ENCODE assay signal across 8 cellular contexts in the genomic region with DNA sequence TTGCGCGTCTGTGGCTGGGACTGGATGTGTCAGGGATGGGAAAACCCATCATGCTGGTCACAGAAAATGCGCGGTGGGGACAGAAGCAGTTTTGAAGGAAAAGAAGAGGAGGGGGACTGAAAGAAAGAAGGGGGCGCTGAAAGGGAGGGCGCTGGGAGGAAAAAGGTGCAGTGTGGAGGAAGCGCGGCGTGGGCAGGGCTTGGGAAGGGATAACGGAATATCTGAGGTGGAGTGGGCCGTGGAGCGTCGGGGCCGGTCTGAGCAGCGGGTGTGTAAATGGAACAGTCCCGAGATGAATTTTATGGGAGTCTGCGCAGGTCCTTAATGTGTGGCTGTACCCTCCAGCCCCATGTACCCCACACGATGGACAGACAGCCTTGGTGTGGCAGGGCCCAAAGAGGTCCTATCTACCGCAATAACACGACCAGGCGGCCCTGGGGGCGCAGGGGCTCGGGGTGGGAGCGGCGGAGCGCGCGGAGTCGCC. TPM values are rescaled to one million over a fixed set of nuclear protein-coding genes. Genes with fewer than 3 reads are reported as not detected.
DNase-seq lines count a peak whose midpoint lies in the region; ATAC-seq and TF ChIP-seq lines count a peak whose summit lies in the region.

No MANE protein-coding gene starts in this region.

- H3K4me1 ChIP-seq in iPS-15b (ENCODE audit: control insufficient read depth, insufficient read depth, low read length) (peaks cover 32% of the 10 kb centered on the region), stomach (peaks cover 86 to 99% (median 93%) of the 10 kb centered on the region in 4 donors)

- no peaks in the 10 kb centered on the region for H3K9me3 ChIP-seq in iPS-15b (ENCODE audit: control insufficient read depth, insufficient read depth, low read length)
- no peaks in the 10 kb centered on the region for H3K9me3 ChIP-seq in stomach

- TF ChIP-seq EP300 in stomach (IDR thresholded peaks at IDR 0.05), result no peak

- peak overlapping the region; percentile 73 for H3K27ac Mint-ChIP-seq in activated T-helper 2 cell treated with anti-CD3 and anti-CD28 coated beads, Interferon-gamma antibody, Interleukin-2, Interleukin-4, amounts not matched to agents 10 μg/mL and 5 μg/mL and 100 μg/mL, durations not matched to agents 14 hours and 24 hours and 36 hours

- H3K27me3 ChIP-seq in iPS-15b (ENCODE audit: control insufficient read depth, insufficient read depth, low read length), result no peaks in the 10 kb centered on the region
- no peaks in the 10 kb centered on the region for H3K27me3 ChIP-seq in stomach

- DNase-seq in activated T-helper 2 cell treated with anti-CD3 and anti-CD28 coated beads, Interferon-gamma antibody, Interleukin-2, Interleukin-4, amounts not matched to agents 10 μg/mL and 5 μg/mL and 100 μg/mL, durations not matched to agents 14 hours and 24 hours and 36 hours (ENCODE audit: low spot score), result no peak
- DNase-seq in stomach, result no peak
- DNase-seq in EL, result no peak
- no peak for DNase-seq in GM10248 (ENCODE audit: extremely low spot score)
- DNase-seq in activated CD4-positive, CD25-positive, alpha-beta regulatory T cell (lab: John Stamatoyannopoulos, UW), result no peak

- 6 to 12% (median 7%) methylated on average over 19 to 29 of the region's 29 CpGs for whole genome bisulfite sequencing in stomach, 5 donors

- TF ChIP-seq CTCF in C4-2B (conservative IDR thresholded peaks at IDR 0.05), result no peak
- TF ChIP-seq CTCF in stomach (IDR thresholded peaks at IDR 0.05), result no peak
- no peak for TF ChIP-seq CTCF in GM10248 (IDR thresholded peaks at IDR 0.05; ENCODE audit: control extremely low read depth, extremely low read depth, low read depth, missing control alignments)

- no peak overlapping the region for H3K9ac ChIP-seq in iPS-15b (ENCODE audit: low read depth, low read length)

- H3K36me3 Mint-ChIP-seq in activated T-helper 2 cell treated with anti-CD3 and anti-CD28 coated beads, Interferon-gamma antibody, Interleukin-2, Interleukin-4, amounts not matched to agents 10 μg/mL and 5 μg/mL and 100 μg/mL, durations not matched to agents 14 hours and 24 hours and 36 hours (ENCODE audit: low read depth), result peaks cover 16% of the 10 kb centered on the region

- peaks cover 7% of the 10 kb centered on the region for H3K27me3 Mint-ChIP-seq in activated T-helper 2 cell treated with anti-CD3 and anti-CD28 coated beads, Interferon-gamma antibody, Interleukin-2, Interleukin-4, amounts not matched to agents 10 μg/mL and 5 μg/mL and 100 μg/mL, durations not matched to agents 14 hours and 24 hours and 36 hours (ENCODE audit: low read depth)

- TF ChIP-seq POLR2A in stomach (IDR thresholded peaks at IDR 0.05), result no peak

- POLR2A ChIA-PET in GM10248 (lab: Yijun Ruan, JAX), result interaction anchor here (0.6 to 3.3 kb wide), 6 partner anchors 15 to 165 kb away, joined by 3 to 21 read pairs (median 4); a partner anchor contains a TSS

- no peaks in the 10 kb centered on the region for H3K9me3 Mint-ChIP-seq in activated T-helper 2 cell treated with anti-CD3 and anti-CD28 coated beads, Interferon-gamma antibody, Interleukin-2, Interleukin-4, amounts not matched to agents 10 μg/mL and 5 μg/mL and 100 μg/mL, durations not matched to agents 14 hours and 24 hours and 36 hours

- peak; percentile 1 for ATAC-seq in HG02678 (IDR thresholded peaks at IDR 0.05; ENCODE audit: unreplicated experiment)

- H3K36me3 ChIP-seq in iPS-15b (ENCODE audit: control insufficient read depth, insufficient read depth, low read length) (peaks cover 6% of the 10 kb centered on the region), stomach (peaks cover 0 to 3% (median 0%) of the 10 kb centered on the region in 4 donors)

- CTCF ChIA-PET in GM10248 (lab: Yijun Ruan, JAX), result interaction anchor here (0.8 to 6.8 kb wide), 13 partner anchors 9 to 144 kb away, joined by 3 to 116 read pairs (median 4); a partner anchor contains a TSS

- peaks cover 41% of the 10 kb centered on the region for H3K4me1 Mint-ChIP-seq in activated T-helper 2 cell treated with anti-CD3 and anti-CD28 coated beads, Interferon-gamma antibody, Interleukin-2, Interleukin-4, amounts not matched to agents 10 μg/mL and 5 μg/mL and 100 μg/mL, durations not matched to agents 14 hours and 24 hours and 36 hours (ENCODE audit: low read depth)

- H3K27ac ChIP-seq in C4-2B (peak overlapping the region; percentile 75), stomach (peak overlapping the region; percentile 92 to 99 (median 95))

- H3K4me3 ChIP-seq in iPS-15b (ENCODE audit: low read depth, low read length) (peak overlapping the region; percentile 64), stomach (peak overlapping the region; percentile 52 to 86 (median 68))

- H3K4me3 Mint-ChIP-seq in activated T-helper 2 cell treated with anti-CD3 and anti-CD28 coated beads, Interferon-gamma antibody, Interleukin-2, Interleukin-4, amounts not matched to agents 10 μg/mL and 5 μg/mL and 100 μg/mL, durations not matched to agents 14 hours and 24 hours and 36 hours (ENCODE audit: low read depth), result peak overlapping the region; percentile 80

- intact Hi-C loops in activated T-helper 2 cell treated with anti-CD3 and anti-CD28 coated beads, Interferon-gamma antibody, Interleukin-2, Interleukin-4, amounts not matched to agents 10 μg/mL and 5 μg/mL and 100 μg/mL, durations not matched to agents 14 hours and 24 hours and 36 hours (cut with micrococcal nuclease), result loop anchor here (1.0 kb wide), 1 partner anchor 51 kb away; no protein-coding TSS in a partner anchor
- intact Hi-C loops in stomach (cut with DNase I; ENCODE audit: low total_unique reads), result no loop called here

RNA-seq across cellular contexts. Expression of a gene that starts 0.4 kb away (rescaled TPM):
- total RNA-seq in activated T-helper 2 cell treated with anti-CD3 and anti-CD28 coated beads, Interferon-gamma antibody, Interleukin-2, Interleukin-4, amounts not matched to agents 10 μg/mL and 5 μg/mL and 100 μg/mL, durations not matched to agents 14 hours and 24 hours and 36 hours, result 125 and 134 TPM in 2 replicates
- total RNA-seq in stomach, result 100 to 1,000 TPM in 2 of 5 donors, 10 to 100 TPM in 3; 26.4 to 217 (median 77.4) TPM
- 10 to 100 TPM; 22.6 to 33.5 (median 29.0) TPM for polyA plus RNA-seq in stomach

RNA-seq across cellular contexts. Expression of a gene that starts 6.3 kb away (rescaled TPM):
- total RNA-seq in activated T-helper 2 cell treated with anti-CD3 and anti-CD28 coated beads, Interferon-gamma antibody, Interleukin-2, Interleukin-4, amounts not matched to agents 10 μg/mL and 5 μg/mL and 100 μg/mL, durations not matched to agents 14 hours and 24 hours and 36 hours, result not detected in 2 replicates
- total RNA-seq in stomach, result not detected
- polyA plus RNA-seq in stomach, result 1 to 10 TPM in 1 of 3 donors, under 1 TPM in 1, not detected in 1; 0.95 to 3.4 TPM

RNA-seq across cellular contexts. Expression of a gene that starts 23.9 kb away (rescaled TPM):
- 2,402 and 2,404 TPM in 2 replicates for total RNA-seq in activated T-helper 2 cell treated with anti-CD3 and anti-CD28 coated beads, Interferon-gamma antibody, Interleukin-2, Interleukin-4, amounts not matched to agents 10 μg/mL and 5 μg/mL and 100 μg/mL, durations not matched to agents 14 hours and 24 hours and 36 hours
- 100 to 1,000 TPM; 168 to 414 (median 370) TPM for total RNA-seq in stomach
- 100 to 1,000 TPM; 267 to 549 (median 348) TPM for polyA plus RNA-seq in stomach

RNA-seq across cellular contexts. Expression of a gene that starts 34.3 kb away (rescaled TPM):
- 27.6 and 29.6 TPM in 2 replicates for total RNA-seq in activated T-helper 2 cell treated with anti-CD3 and anti-CD28 coated beads, Interferon-gamma antibody, Interleukin-2, Interleukin-4, amounts not matched to agents 10 μg/mL and 5 μg/mL and 100 μg/mL, durations not matched to agents 14 hours and 24 hours and 36 hours
- 10 to 100 TPM in 4 of 5 donors, 1 to 10 TPM in 1; 1.4 to 60.1 (median 27.0) TPM for total RNA-seq in stomach
- polyA plus RNA-seq in stomach, result 10 to 100 TPM in 2 of 3 donors, 1 to 10 TPM in 1; 7.3 to 17.2 (median 16.6) TPM

RNA-seq across cellular contexts. Expression of a gene that starts 42.3 kb away (rescaled TPM):
- total RNA-seq in activated T-helper 2 cell treated with anti-CD3 and anti-CD28 coated beads, Interferon-gamma antibody, Interleukin-2, Interleukin-4, amounts not matched to agents 10 μg/mL and 5 μg/mL and 100 μg/mL, durations not matched to agents 14 hours and 24 hours and 36 hours, result 23.8 and 25.1 TPM in 2 replicates
- total RNA-seq in stomach, result 10 to 100 TPM in 1 of 5 donors, 1 to 10 TPM in 1, under 1 TPM in 1, not detected in 2; 0.89 to 23.5 (median 3.5) TPM
- polyA plus RNA-seq in stomach, result 10 to 100 TPM in 2 of 3 donors, 1 to 10 TPM in 1; 9.9 to 14.2 (median 10.6) TPM
